Comparison of ENCODE assay signal across 1 cellular context in the genomic region with DNA sequence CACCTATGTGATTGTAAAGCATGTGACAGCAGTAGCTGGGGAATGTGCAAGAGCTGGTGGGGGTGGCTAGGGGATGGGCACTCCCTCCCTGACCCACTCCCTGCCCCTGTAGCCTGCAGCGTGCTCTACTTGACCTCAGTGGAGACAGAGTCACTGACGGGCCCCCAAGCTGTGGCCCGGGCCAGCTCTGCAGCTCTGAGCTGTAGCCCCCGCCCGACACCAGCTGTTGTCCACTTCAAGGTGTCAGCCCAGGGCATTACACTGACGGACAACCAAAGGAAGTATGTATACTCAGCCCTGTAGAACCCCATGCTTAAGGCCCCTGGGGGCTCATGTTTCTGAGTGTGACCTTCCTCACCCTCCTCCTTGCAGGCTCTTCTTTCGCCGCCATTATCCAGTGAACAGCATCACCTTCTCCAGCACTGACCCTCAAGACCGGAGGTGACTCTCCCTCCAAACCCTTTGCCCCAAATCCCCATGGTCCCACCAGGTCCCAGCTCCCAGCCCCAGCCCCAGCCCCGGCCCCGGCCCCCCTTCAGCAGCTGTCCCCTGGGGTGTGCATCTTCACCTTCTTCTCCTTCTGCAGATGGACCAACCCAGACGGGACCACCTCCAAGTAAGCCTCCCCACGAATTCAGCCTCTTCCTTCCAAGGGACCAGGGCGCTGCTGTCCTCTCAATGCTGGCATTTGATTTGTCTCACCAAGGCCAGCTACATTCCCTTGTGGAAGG.
TF ChIP-seq lines count a peak whose summit lies in the region.

No MANE protein-coding gene starts in this region.

TF ChIP-seq in endothelial cell of umbilical vein, 7 proteins besides CTCF, POLR2A, EP300 and RAD21:
- TF ChIP-seq JUN (IDR thresholded peaks at IDR 0.05; ENCODE audit: borderline replicate concordance, insufficient read depth, insufficient read length, low read depth): no peak
- TF ChIP-seq EZH2 (IDR thresholded peaks at IDR 0.05; ENCODE audit: borderline replicate concordance, low read depth, low read length, severe bottlenecking): no peak
- TF ChIP-seq, protein P1, sequence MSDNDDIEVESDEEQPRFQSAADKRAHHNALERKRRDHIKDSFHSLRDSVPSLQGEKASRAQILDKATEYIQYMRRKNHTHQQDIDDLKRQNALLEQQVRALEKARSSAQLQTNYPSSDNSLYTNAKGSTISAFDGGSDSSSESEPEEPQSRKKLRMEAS (IDR thresholded peaks at IDR 0.05; ENCODE audit: insufficient read depth, insufficient read length): no peak
- TF ChIP-seq GATA2 (IDR thresholded peaks at IDR 0.05; ENCODE audit: insufficient read depth, insufficient read length, low read depth, low read length): no peak
- no peak for TF ChIP-seq MYC (IDR thresholded peaks at IDR 0.05; ENCODE audit: low read depth, low read length)
- TF ChIP-seq POLR2AphosphoS5 (IDR thresholded peaks at IDR 0.05; ENCODE audit: insufficient read depth, low read depth, low read length): no peak
